In the genomic region with DNA sequence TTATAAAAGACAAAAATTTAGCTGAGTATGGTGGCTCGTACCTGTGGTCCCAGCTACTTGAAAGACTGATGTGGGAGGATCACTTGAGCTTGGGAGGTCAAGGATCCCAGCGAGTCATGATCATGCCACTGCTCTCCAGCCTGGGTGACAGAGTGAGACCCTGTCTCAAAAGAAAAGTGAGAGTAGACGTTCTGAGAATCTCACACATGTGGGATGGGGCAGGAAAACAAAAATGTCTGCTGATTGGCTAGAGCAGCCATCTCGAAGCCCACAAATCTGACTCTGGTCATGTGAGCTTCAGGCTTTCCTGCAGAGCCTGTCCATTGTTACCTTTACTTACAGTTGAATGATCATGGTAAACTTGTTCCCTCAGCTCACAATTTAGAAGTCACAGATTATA, we compare ENCODE assay signal across 2 cellular contexts.
TF ChIP-seq lines count a peak whose summit lies in the region.

No MANE protein-coding gene starts in this region.

TF ChIP-seq in GM23338, 12 proteins besides CTCF, POLR2A, EP300 and RAD21 (continues in another document):
- TF ChIP-seq JUNB (IDR thresholded peaks at IDR 0.05; ENCODE audit: unreplicated experiment): no peak
- no peak for TF ChIP-seq EZH2 (IDR thresholded peaks at IDR 0.05; ENCODE audit: low read depth, unreplicated experiment)
- no peak for TF ChIP-seq ETS1 (IDR thresholded peaks at IDR 0.05)
- TF ChIP-seq ZNF331 (CRISPR knock-in tag; IDR thresholded peaks at IDR 0.05; ENCODE audit: low read depth): no peak
- no peak for TF ChIP-seq STAT1 (IDR thresholded peaks at IDR 0.05; ENCODE audit: unreplicated experiment)
- no peak for TF ChIP-seq POLR2AphosphoS5 (IDR thresholded peaks at IDR 0.05; ENCODE audit: low read depth)
- TF ChIP-seq NANOG (IDR thresholded peaks at IDR 0.05; ENCODE audit: borderline replicate concordance): no peak
- TF ChIP-seq ZNF114 (CRISPR knock-in tag; IDR thresholded peaks at IDR 0.05): no peak
- no peak for TF ChIP-seq ZNF462 (CRISPR knock-in tag; IDR thresholded peaks at IDR 0.05)
- TF ChIP-seq EZH2phosphoT487 (IDR thresholded peaks at IDR 0.05; ENCODE audit: unreplicated experiment): no peak

TF ChIP-seq in endothelial cell of umbilical vein, 7 proteins besides CTCF, POLR2A, EP300 and RAD21:
- TF ChIP-seq, protein P1, sequence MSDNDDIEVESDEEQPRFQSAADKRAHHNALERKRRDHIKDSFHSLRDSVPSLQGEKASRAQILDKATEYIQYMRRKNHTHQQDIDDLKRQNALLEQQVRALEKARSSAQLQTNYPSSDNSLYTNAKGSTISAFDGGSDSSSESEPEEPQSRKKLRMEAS (IDR thresholded peaks at IDR 0.05; ENCODE audit: insufficient read depth, insufficient read length): no peak
- no peak for TF ChIP-seq MYC (IDR thresholded peaks at IDR 0.05; ENCODE audit: low read depth, low read length)
